In the genomic region with DNA sequence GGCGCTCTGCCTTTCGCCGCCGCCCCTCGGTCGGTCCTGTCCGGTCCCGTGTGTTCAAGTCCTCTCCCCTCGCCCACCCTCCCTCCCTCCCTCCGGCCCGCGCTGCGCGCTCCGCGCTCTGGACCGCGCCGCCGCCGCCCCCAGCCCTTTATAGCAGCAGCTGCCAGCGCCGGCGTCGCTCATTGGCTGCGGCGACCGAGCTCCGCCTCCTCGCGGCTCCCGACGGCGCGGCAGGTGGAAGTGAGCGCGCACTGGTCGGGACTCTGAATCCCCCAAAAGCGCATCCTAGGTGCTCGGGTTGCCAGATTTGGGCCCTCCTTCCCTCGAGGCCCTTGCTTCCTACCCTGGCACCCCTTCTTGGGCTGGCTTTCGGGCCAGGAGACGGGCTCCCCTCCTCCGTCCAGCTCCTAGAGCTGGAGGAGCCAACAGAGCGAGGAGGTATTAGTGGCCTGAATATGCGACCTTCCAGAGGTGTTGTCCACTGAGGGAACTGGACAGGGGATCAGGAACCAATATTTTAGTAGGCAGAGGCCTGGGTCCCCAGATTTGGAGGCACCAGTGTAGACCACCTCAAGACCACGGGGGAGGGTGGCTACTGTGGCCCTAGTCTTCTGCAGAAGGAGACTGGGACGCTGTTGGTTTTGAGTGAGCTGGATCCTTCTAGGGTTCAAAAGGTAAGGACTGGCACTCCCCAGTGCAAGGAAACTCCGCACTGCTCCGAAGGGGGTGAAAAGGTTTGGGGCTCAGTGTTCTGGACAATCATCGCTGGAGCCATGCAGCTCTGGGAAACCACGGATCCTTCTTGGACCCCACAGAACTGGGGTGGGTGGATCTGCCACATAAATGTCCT, we compare ENCODE assay signal across 9 cellular contexts. TPM values are rescaled to one million over a fixed set of nuclear protein-coding genes. Genes with fewer than 3 reads are reported as not detected.
DNase-seq lines count a peak whose midpoint lies in the region; ATAC-seq and TF ChIP-seq lines count a peak whose summit lies in the region.
"Had no signal": no experiment of that assay in that cellular context is flagged by ENCODE, and none has a peak within 500 bp of the region (broad histone marks: within the 10 kb centered on the region; RNA-seq: fewer than 3 reads in every experiment).

ELAVL3 (minus strand) TSS at position 120 of the 850 bp plus-strand sequence. CDS start 438 bp downstream, outside the sequence.

- H3K4me3 ChIP-seq in coronary artery, result peak within 1 kb of the TSS; percentile 52

- DNase-seq in NCI-H187 (lab: John Stamatoyannopoulos, UW) (peak; percentile 4 to 9), NCI-H187 treated with DMSO at 0.1 percent for 48 hours (lab: John Stamatoyannopoulos, UW) (no peak), NCI-H2196 (lab: John Stamatoyannopoulos, UW; ENCODE audit: unreplicated experiment) (peak; percentile 71), coronary artery (ENCODE audit: low spot score) (no peak), retina (peak; percentile 84), GDM1 (lab: John Stamatoyannopoulos, UW) (no peak), left lobe of liver (ENCODE audit: low spot score) (no peak)

- no peak for TF ChIP-seq CTCF in coronary artery (IDR thresholded peaks at IDR 0.05)

- H3K27ac ChIP-seq in coronary artery, result no peak within 1 kb of the TSS

- ATAC-seq in GM19328 (IDR thresholded peaks at IDR 0.05; ENCODE audit: unreplicated experiment) (no peak), left lobe of liver (no peak)

RNA-seq across cellular contexts. Expression of gene ELAVL3, which starts in this region (rescaled TPM):
- not detected for total RNA-seq in left lobe of liver
- total RNA-seq: glomerular endothelial cell had no signal

Comparison
In these comparisons a context has a peak if more than half of its experiments do, and no peak if none do; other contexts are left out.
1. DNase-seq: peak in NCI-H187 (2 of 2), NCI-H2196 (single experiment) and retina (single experiment); none in NCI-H187 treated with DMSO at 0.1 percent for 48 hours (single experiment), coronary artery (single experiment), GDM1 (single experiment) and left lobe of liver (single experiment).